15 cellular contexts compared by ENCODE assay signal in the genomic region with DNA sequence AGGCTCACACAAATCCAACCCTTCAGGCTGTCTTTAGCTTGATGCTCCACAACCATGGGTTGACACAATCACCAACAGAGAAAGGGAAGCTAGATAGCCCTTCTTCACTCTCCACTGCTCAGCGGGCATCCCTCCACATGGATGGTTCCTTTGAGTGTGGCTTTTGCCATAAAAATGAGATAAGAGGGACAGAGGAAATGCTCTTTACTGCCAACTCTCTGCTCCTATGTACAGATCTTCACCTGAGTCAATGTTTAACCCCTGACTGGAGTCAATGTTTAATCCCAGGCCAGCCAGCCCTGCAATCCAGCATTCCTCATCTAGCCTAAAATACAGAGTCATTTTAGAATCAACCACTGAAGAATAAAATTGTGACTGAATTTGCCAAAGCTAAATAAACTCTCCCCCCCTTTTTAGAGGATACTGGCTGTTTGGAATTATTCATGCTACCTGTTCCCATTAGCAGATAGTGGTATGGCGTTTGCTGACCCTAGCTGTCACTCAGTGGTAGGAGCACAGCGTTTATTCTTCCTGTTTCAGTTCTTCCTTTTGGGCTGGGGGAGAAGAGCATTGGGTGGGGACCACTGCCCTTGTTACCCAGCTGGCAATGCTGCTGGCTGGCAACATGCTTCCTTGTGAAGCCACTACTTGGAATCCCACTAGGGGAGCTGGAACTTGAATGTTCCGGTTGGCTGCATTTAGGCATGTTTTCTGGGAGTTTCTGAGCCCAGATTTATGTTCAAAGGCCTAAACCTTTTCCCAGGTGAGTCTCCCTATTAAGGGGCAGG. TPM values are rescaled to one million over a fixed set of nuclear protein-coding genes. Genes with fewer than 3 reads are reported as not detected.
DNase-seq lines count a peak whose midpoint lies in the region; ATAC-seq and TF ChIP-seq lines count a peak whose summit lies in the region.
"Had no signal": no experiment of that assay in that cellular context is flagged by ENCODE, and none has a peak within 500 bp of the region (broad histone marks: within the 10 kb centered on the region; RNA-seq: fewer than 3 reads in every experiment).

No MANE protein-coding gene starts in this region.

- H3K36me3 Mint-ChIP-seq in Caco-2 (ENCODE audit: insufficient read depth, unreplicated experiment), result no peaks in the 10 kb centered on the region
- H3K36me3 Mint-ChIP-seq in CD4-positive, alpha-beta T cell (ENCODE audit: low read depth), result no peaks in the 10 kb centered on the region

- peaks cover 6% of the 10 kb centered on the region for H3K9me3 Mint-ChIP-seq in Caco-2 (ENCODE audit: unreplicated experiment)
- H3K9me3 Mint-ChIP-seq in CD4-positive, alpha-beta T cell, result no peaks in the 10 kb centered on the region

- H3K4me3 ChIP-seq in Caco-2 (ENCODE audit: low read depth, low read length) (no peak overlapping the region), OCI-LY3 (ENCODE audit: low read length) (peak overlapping the region; percentile 1; the same call in 1 of the 2 replicates), right lobe of liver (no peak overlapping the region), lower leg skin (ENCODE audit: low read depth, poor library complexity, severe bottlenecking) (no peak overlapping the region)

- peaks cover 41% of the 10 kb centered on the region for H3K4me1 Mint-ChIP-seq in Caco-2 (ENCODE audit: low read depth, unreplicated experiment)
- no peaks in the 10 kb centered on the region for H3K4me1 Mint-ChIP-seq in CD4-positive, alpha-beta T cell (ENCODE audit: low read depth)

- no TSS peak for BruUV-seq in Caco-2 (replicated peaks; lab: Mats Ljungman, UMichigan)

- intact Hi-C loops in Caco-2 (cut with micrococcal nuclease; ENCODE audit: unreplicated experiment), result loop anchor here (1.0 to 2.0 kb wide), 2 partner anchors 17 to 31 kb away; no protein-coding TSS in a partner anchor
- intact Hi-C loops in right lobe of liver (cut with DNase I), result no loop called here
- intact Hi-C loops in lower leg skin (cut with DNase I; ENCODE audit: low total_unique reads), result no loop called here
- intact Hi-C loops in CD4-positive, alpha-beta T cell (cut with DNase I, micrococcal nuclease), result no loop called here

- peak; percentile 43 for TF ChIP-seq POLR2A in right lobe of liver (IDR thresholded peaks at IDR 0.05)
- no peak for TF ChIP-seq POLR2A in lower leg skin (IDR thresholded peaks at IDR 0.05)

- H3K79me2 ChIP-seq in OCI-LY3 (ENCODE audit: low read length), result no peaks in the 10 kb centered on the region

- peak overlapping the region; percentile 28; the same call in 1 of the 2 replicates for H3K9ac ChIP-seq in OCI-LY3 (ENCODE audit: low read length)

- POLR2A ChIA-PET in Caco-2 (lab: Charles Lee), result no interaction called here
- POLR2A ChIA-PET in CD4-positive, alpha-beta T cell (lab: Charles Lee), result interaction anchor here (1.0 kb wide), 1 partner anchor 49 kb away, joined by 4 read pairs; no protein-coding TSS in a partner anchor

- H3K27me3 ChIP-seq in Caco-2 (replicated peaks; ENCODE audit: control insufficient read depth, insufficient read depth, low read length), result no peaks in the 10 kb centered on the region
- no peaks in the 10 kb centered on the region for H3K27me3 ChIP-seq in OCI-LY3 (ENCODE audit: low read depth, low read length)
- H3K27me3 ChIP-seq in right lobe of liver, result no peaks in the 10 kb centered on the region
- H3K27me3 ChIP-seq in CD4-positive, alpha-beta T cell (ENCODE audit: control insufficient read depth, insufficient read depth, low read length), result no peaks in the 10 kb centered on the region

- CTCF ChIA-PET in Caco-2 (lab: Charles Lee), result interaction anchor here (0.7 to 2.0 kb wide), 5 partner anchors 9 to 39 kb away, joined by 3 to 6 read pairs (median 5); no protein-coding TSS in a partner anchor
- CTCF ChIA-PET in CD4-positive, alpha-beta T cell (lab: Charles Lee), result no interaction called here

- H3K9me3 ChIP-seq in Caco-2 (peaks cover 7% of the 10 kb centered on the region; the same call in 1 of the 2 replicates), OCI-LY3 (ENCODE audit: insufficient read depth, low read length) (peaks cover 9% of the 10 kb centered on the region), right lobe of liver (no peaks in the 10 kb centered on the region)
- no peaks in the 10 kb centered on the region for H3K9me3 ChIP-seq in CD4-positive, alpha-beta T cell (ENCODE audit: control insufficient read depth, low read length)

- H2AFZ ChIP-seq in OCI-LY3 (ENCODE audit: low read depth, low read length), result peak overlapping the region; percentile 7; the same call in 1 of the 2 replicates

- peak overlapping the region; percentile 30 for H3K4me3 Mint-ChIP-seq in Caco-2 (ENCODE audit: unreplicated experiment)
- H3K4me3 Mint-ChIP-seq in CD4-positive, alpha-beta T cell, result no peak overlapping the region
- H3K4me3 Mint-ChIP-seq: stimulated activated naive B cell treated with anti-CD40 and anti-IgM and Interleukin-4, amounts not matched to agents 10 μg/mL and 1 μg/mL and 100 μg/mL, for 72 hours had no signal

- TF ChIP-seq CTCF in Caco-2 (IDR thresholded peaks at IDR 0.05; ENCODE audit: insufficient read depth in 1 of 2, low read depth in 1 of 2, low read length in 1 of 2, severe bottlenecking in 1 of 2, unreplicated experiment in 1 of 2) (no peak), OCI-LY3 (IDR thresholded peaks at IDR 0.05; ENCODE audit: low read depth, low read length) (no peak), right lobe of liver (IDR thresholded peaks at IDR 0.05) (no peak), lower leg skin (IDR thresholded peaks at IDR 0.05) (no peak), omental fat pad (IDR thresholded peaks at IDR 0.05) (no peak)
- no peak for TF ChIP-seq CTCF in CD4-positive, alpha-beta T cell (IDR thresholded peaks at IDR 0.05)

- H3K4me1 ChIP-seq in Caco-2 (peaks cover 55% of the 10 kb centered on the region), OCI-LY3 (ENCODE audit: low read length) (peaks cover 88% of the 10 kb centered on the region), right lobe of liver (peaks cover 0 to 83% (median 37%) of the 10 kb centered on the region in 4 donors)

- H4K20me1 ChIP-seq in OCI-LY3 (ENCODE audit: insufficient read depth, low read length), result no peaks in the 10 kb centered on the region

- H3K27ac ChIP-seq in OCI-LY3 (ENCODE audit: low read length) (peak overlapping the region; percentile 96), right lobe of liver (peak overlapping the region; percentile 65 to 82 (median 65))
- no peak overlapping the region for H3K27ac ChIP-seq in CD4-positive, alpha-beta T cell (ENCODE audit: low read depth, low read length)

- DNase-seq in Caco-2 (peak; percentile 55 to 64), right lobe of liver (peak in 2 of 3 donors; percentile 39 to 70), lower leg skin (ENCODE audit: low spot score in 2 of 2) (no peak), omental fat pad (ENCODE audit: low spot score) (no peak), KG1 (lab: John Stamatoyannopoulos, UW) (no peak)
- DNase-seq in CD4-positive, alpha-beta T cell, result no peak
- DNase-seq: activated CD8-positive, alpha-beta memory T cell treated with anti-CD3 and anti-CD28 coated beads for 24 hours; activated naive CD4-positive, alpha-beta T cell; NCI-H526; SHP77; stimulated activated naive B cell treated with anti-CD40 and anti-IgM and Interleukin-4, amounts not matched to agents 10 μg/mL and 1 μg/mL and 100 μg/mL, for 72 hours had no signal

- peak; percentile 41 for ATAC-seq in GM21447 (IDR thresholded peaks at IDR 0.05; ENCODE audit: unreplicated experiment)
- peak; percentile 72 to 86 (median 80) for ATAC-seq in right lobe of liver
- ATAC-seq in CD4-positive, alpha-beta T cell (ENCODE audit: poor library complexity), result no peak
- ATAC-seq in omental fat pad (ENCODE audit: low FRiP score), result no peak

- peak overlapping the region; percentile 82 for H3K27ac Mint-ChIP-seq in Caco-2 (ENCODE audit: unreplicated experiment)
- no peak overlapping the region for H3K27ac Mint-ChIP-seq in CD4-positive, alpha-beta T cell
- H3K27ac Mint-ChIP-seq: stimulated activated naive B cell treated with anti-CD40 and anti-IgM and Interleukin-4, amounts not matched to agents 10 μg/mL and 1 μg/mL and 100 μg/mL, for 72 hours had no signal

- H3K36me3 ChIP-seq in Caco-2 (ENCODE audit: control insufficient read depth, insufficient read depth, low read length) (no peaks in the 10 kb centered on the region), OCI-LY3 (replicated peaks; ENCODE audit: low read depth, low read length) (peaks cover 9% of the 10 kb centered on the region), right lobe of liver (no peaks in the 10 kb centered on the region)

- 24% methylated on average over 4 of the region's 4 CpGs for WGBS in right lobe of liver (ENCODE audit: insufficient coverage, low coverage, low lambda C conversion rate, missing lambda C conversion rate)
- 85 to 88% methylated on average over 4 of the region's 4 CpGs for WGBS in lower leg skin, 2 donors

- H3K4me2 ChIP-seq in OCI-LY3 (ENCODE audit: low read length), result peak overlapping the region; percentile 42

- H3K27me3 Mint-ChIP-seq in Caco-2 (ENCODE audit: insufficient read depth, unreplicated experiment), result no peaks in the 10 kb centered on the region
- peaks cover 1% of the 10 kb centered on the region for H3K27me3 Mint-ChIP-seq in CD4-positive, alpha-beta T cell

RNA-seq across cellular contexts. Expression of a gene that starts 5.2 kb away (rescaled TPM):
- total RNA-seq in Caco-2 (2022) (not detected in 2 replicates), right lobe of liver (100 to 1,000 TPM in 2 of 6 experiments, 10 to 100 TPM in 4; 20.6 to 134 (median 85.1) TPM), lower leg skin (1 to 10 TPM in 2 of 4 donors, under 1 TPM in 1, not detected in 1; 0.55 to 4.7 (median 2.0) TPM), omental fat pad (under 1 TPM in 2 of 4 donors, not detected in 2; 0.24 to 0.44 TPM)
- total RNA-seq in CD4-positive, alpha-beta T cell, result not detected
- total RNA-seq: pulmonary artery endothelial cell had no signal

RNA-seq across cellular contexts. Expression of a gene that starts 18.7 kb away (rescaled TPM):
- total RNA-seq in Caco-2 (2022), result 0.18 TPM in 1 of 2 replicates, not detected in the other
- 10 to 100 TPM in 1 of 6 experiments, 1 to 10 TPM in 4, under 1 TPM in 1; 0.44 to 31.1 (median 2.2) TPM for total RNA-seq in right lobe of liver
- total RNA-seq in lower leg skin, result not detected
- not detected for total RNA-seq in CD4-positive, alpha-beta T cell
- not detected for total RNA-seq in omental fat pad
- total RNA-seq: bronchial epithelial cell, pulmonary artery endothelial cell had no signal

RNA-seq across cellular contexts. Expression of a gene that starts 29.8 kb away (rescaled TPM):
- not detected in 2 replicates for total RNA-seq in Caco-2 (2022)
- total RNA-seq in right lobe of liver, result 1 to 10 TPM in 5 of 6 experiments, under 1 TPM in 1; 0.80 to 3.2 (median 1.4) TPM
- total RNA-seq in lower leg skin, result 1 to 10 TPM in 2 of 4 donors, under 1 TPM in 1, not detected in 1; 0.34 to 1.4 (median 1.3) TPM
- 100 to 1,000 TPM; 171 to 186 TPM for total RNA-seq in CD4-positive, alpha-beta T cell
- total RNA-seq in omental fat pad, result 10 to 100 TPM in 1 of 4 donors, 1 to 10 TPM in 3; 3.2 to 23.2 (median 9.0) TPM
- total RNA-seq: bronchial epithelial cell, pulmonary artery endothelial cell had no signal

RNA-seq across cellular contexts. Expression of a gene that starts 54.3 kb away (rescaled TPM):
- total RNA-seq in Caco-2 (2022) (not detected in 2 replicates), right lobe of liver (not detected), lower leg skin (not detected), omental fat pad (10 to 100 TPM in 1 of 4 donors, 1 to 10 TPM in 1, not detected in 2; 5.1 to 65.1 TPM)
- not detected for total RNA-seq in CD4-positive, alpha-beta T cell
- total RNA-seq: pulmonary artery endothelial cell had no signal

Comparison
In these comparisons a context has a peak if more than half of its experiments do, and no peak if none do; other contexts are left out.
1. DNase-seq: peak in Caco-2 (2 of 2) and right lobe of liver (2 of 3); none in lower leg skin (0 of 2), CD4-positive, alpha-beta T cell (0 of 10), omental fat pad (single experiment) and KG1 (single experiment).
2. ATAC-seq: peak in GM21447 (single experiment) and right lobe of liver (4 of 4); none in CD4-positive, alpha-beta T cell (single experiment) and omental fat pad (single experiment).
3. RNA of a gene that starts 29.8 kb away (total RNA-seq): 171 to 186 TPM in CD4-positive, alpha-beta T cell; 3.2 to 23.2 TPM in omental fat pad, 0.80 to 3.2 TPM in right lobe of liver, 0.34 to 1.4 TPM in lower leg skin and not detected in Caco-2; every median in the first group is over 4 times any median in the second.